ENCODE assay signal across 8 cellular contexts in genomic region chr9:1100945-1101344, GRCh38. TPM values are rescaled to one million over a fixed set of nuclear protein-coding genes. Genes with fewer than 3 reads are reported as not detected.
DNase-seq lines count a peak whose midpoint lies in the region; ATAC-seq and TF ChIP-seq lines count a peak whose summit lies in the region.
"Had no signal": no experiment of that assay in that cellular context is flagged by ENCODE, and none has a peak within 500 bp of the region (broad histone marks: within the 10 kb centered on the region; RNA-seq: fewer than 3 reads in every experiment).

No MANE protein-coding gene starts in this region.

- peaks cover 13% of the 10 kb centered on the region for H3K27me3 Mint-ChIP-seq in CD8-positive, alpha-beta T cell (ENCODE audit: low read depth)

- in situ Hi-C loops in GM13977 (cut with MboI; ENCODE audit: low pct_unique_long_range_greater_than_20kb, low sequenced_read_pairs, unreplicated experiment), result no loop called here

- H3K4me1 ChIP-seq in gastroesophageal sphincter, result no peaks in the 10 kb centered on the region
- no peaks in the 10 kb centered on the region for H3K4me1 ChIP-seq in psoas muscle
- H3K4me1 ChIP-seq in CD8-positive, alpha-beta T cell (ENCODE audit: insufficient read depth, low read length), result no peaks in the 10 kb centered on the region

- TF ChIP-seq EP300 in gastroesophageal sphincter (IDR thresholded peaks at IDR 0.05), result no peak

- POLR2A ChIA-PET in CD8-positive, alpha-beta T cell (lab: Charles Lee), result no interaction called here

- DNase-seq in GM13977 (ENCODE audit: low spot score) (no peak), NCI-H748 treated with DMSO at 0.1 percent for 48 hours (lab: John Stamatoyannopoulos, UW) (peak; percentile 65), psoas muscle (peak; percentile 38 to 63)
- DNase-seq in CD8-positive, alpha-beta T cell, result no peak

- H3K4me3 Mint-ChIP-seq in CD8-positive, alpha-beta T cell, result no peak overlapping the region

- H3K4me1 Mint-ChIP-seq in CD8-positive, alpha-beta T cell (ENCODE audit: low read depth), result no peaks in the 10 kb centered on the region

- TF ChIP-seq CTCF in GM13977 (IDR thresholded peaks at IDR 0.05; ENCODE audit: extremely low read depth, insufficient read depth, missing control alignments), result peak; percentile 50
- TF ChIP-seq CTCF in gastroesophageal sphincter (IDR thresholded peaks at IDR 0.05), result peak in 3 of 4 experiments; percentile 16 to 48 (median 24)
- peak; percentile 55 for TF ChIP-seq CTCF in psoas muscle (IDR thresholded peaks at IDR 0.05)
- TF ChIP-seq CTCF in CD8-positive, alpha-beta T cell (IDR thresholded peaks at IDR 0.05), result no peak

- 17% methylated on average over 10 of the region's 10 CpGs; no CpG with 5 or more reads in 1 of the 2 donors for WGBS in gastroesophageal sphincter (ENCODE audit: low coverage in 1 of 2), 2 donors
- WGBS in psoas muscle, 3 donors, result 14 to 15% (median 15%) methylated on average over 10 of the region's 10 CpGs

- CTCF ChIA-PET in CD8-positive, alpha-beta T cell (lab: Charles Lee), result no interaction called here

- peaks cover 0 to 16% (median 0%) of the 10 kb centered on the region in 3 donors for H3K9me3 ChIP-seq in gastroesophageal sphincter
- peaks cover 3% of the 10 kb centered on the region for H3K9me3 ChIP-seq in psoas muscle
- H3K9me3 ChIP-seq in CD8-positive, alpha-beta T cell (ENCODE audit: low read length), result no peaks in the 10 kb centered on the region

- intact Hi-C loops in psoas muscle (cut with DNase I), result loop anchor here in 1 of 2 donors (5.0 kb wide), 1 partner anchor 326 kb away; no protein-coding TSS in a partner anchor
- intact Hi-C loops in CD8-positive, alpha-beta T cell (cut with DNase I, micrococcal nuclease), result no loop called here

- peaks cover 14% of the 10 kb centered on the region for H3K27me3 ChIP-seq in gastroesophageal sphincter
- no peaks in the 10 kb centered on the region for H3K27me3 ChIP-seq in psoas muscle (ENCODE audit: insufficient read depth in 3 of 3, low read length in 2 of 3)
- no peaks in the 10 kb centered on the region for H3K27me3 ChIP-seq in CD8-positive, alpha-beta T cell (ENCODE audit: insufficient read depth, low read length)

- H3K4me3 ChIP-seq in gastroesophageal sphincter (no peak overlapping the region), psoas muscle (no peak overlapping the region)
- no peak overlapping the region for H3K4me3 ChIP-seq in CD8-positive, alpha-beta T cell (ENCODE audit: low read depth, low read length)

- H3K36me3 ChIP-seq in gastroesophageal sphincter, result no peaks in the 10 kb centered on the region
- H3K36me3 ChIP-seq in psoas muscle (ENCODE audit: insufficient read depth in 1 of 2, low read depth in 1 of 2), result no peaks in the 10 kb centered on the region
- no peaks in the 10 kb centered on the region for H3K36me3 ChIP-seq in CD8-positive, alpha-beta T cell (ENCODE audit: insufficient read depth, low read length)

- no peaks in the 10 kb centered on the region for H3K36me3 Mint-ChIP-seq in CD8-positive, alpha-beta T cell

- no peak overlapping the region for H3K27ac Mint-ChIP-seq in CD8-positive, alpha-beta T cell

- no peak overlapping the region for H3K27ac ChIP-seq in gastroesophageal sphincter
- H3K27ac ChIP-seq in psoas muscle, result no peak overlapping the region
- H3K27ac ChIP-seq in CD8-positive, alpha-beta T cell (ENCODE audit: low read depth, low read length), result no peak overlapping the region

- ATAC-seq in gastroesophageal sphincter, result peak; percentile 48
- peak in 3 of 4 donors; percentile 48 to 76 (median 72) for ATAC-seq in psoas muscle
- ATAC-seq in CD8-positive, alpha-beta T cell, result no peak
- ATAC-seq in GM19463 (IDR thresholded peaks at IDR 0.05; ENCODE audit: unreplicated experiment), result no peak
- ATAC-seq in GM21381 (IDR thresholded peaks at IDR 0.05; ENCODE audit: unreplicated experiment), result no peak

- TF ChIP-seq POLR2A in gastroesophageal sphincter (IDR thresholded peaks at IDR 0.05), result no peak

- H3K9me3 Mint-ChIP-seq in CD8-positive, alpha-beta T cell, result peaks cover 6% of the 10 kb centered on the region

RNA-seq across cellular contexts. Expression of gene DMRT2, which starts 50.8 kb away (rescaled TPM):
- total RNA-seq in gastroesophageal sphincter, result 1 to 10 TPM in 1 of 4 donors, under 1 TPM in 2, not detected in 1; 0.58 to 1.6 (median 0.62) TPM
- total RNA-seq in psoas muscle, result 1 to 10 TPM in 2 of 4 donors, under 1 TPM in 2; 0.43 to 3.9 (median 1.2) TPM
- polyA plus RNA-seq in psoas muscle, result 1 to 10 TPM; 1.5 to 6.8 (median 2.7) TPM
- not detected for total RNA-seq in CD8-positive, alpha-beta T cell
- total RNA-seq: mononuclear cell had no signal

Comparison
In these comparisons a context has a peak if more than half of its experiments do, and no peak if none do; other contexts are left out.
1. DNase-seq: peak in NCI-H748 treated with DMSO at 0.1 percent for 48 hours (single experiment) and psoas muscle (2 of 2); none in GM13977 (single experiment) and CD8-positive, alpha-beta T cell (0 of 7).
2. ATAC-seq: peak in gastroesophageal sphincter (single experiment) and psoas muscle (3 of 4); none in CD8-positive, alpha-beta T cell (single experiment), GM19463 (single experiment) and GM21381 (single experiment).